Comparison of ENCODE assay signal across 11 cellular contexts in the genomic region with DNA sequence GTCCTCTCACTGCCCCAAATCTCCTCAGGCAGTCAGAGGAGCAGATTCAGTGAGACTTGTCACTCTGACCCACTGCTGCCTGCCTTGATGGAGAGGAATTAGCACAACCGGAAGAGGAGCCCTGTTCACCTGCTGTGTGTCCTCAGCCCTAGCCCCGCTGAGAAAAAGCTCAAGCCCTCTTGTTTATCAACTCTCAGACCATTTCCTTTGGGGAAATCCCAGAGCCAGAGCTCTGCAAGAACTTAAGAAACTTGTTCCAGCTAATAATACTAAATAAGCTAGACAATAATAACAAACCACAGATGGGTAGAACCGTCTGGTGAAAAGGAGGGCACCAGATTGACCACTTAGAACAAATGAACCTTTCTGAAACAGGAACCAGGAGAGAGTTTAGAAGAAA. TPM values are rescaled to one million over a fixed set of nuclear protein-coding genes. Genes with fewer than 3 reads are reported as not detected.
A peak's percentile ranks its signal among the peaks of the same experiment; 100 is the strongest.
DNase-seq lines count a peak whose midpoint lies in the region; ATAC-seq, FAIRE-seq and TF ChIP-seq lines count a peak whose summit lies in the region.
"Had no signal": no experiment of that assay in that cellular context is flagged by ENCODE, and none has a peak within 500 bp of the region (broad histone marks: within the 10 kb centered on the region; RNA-seq: fewer than 3 reads in every experiment).

No MANE protein-coding gene starts in this region.

- H3K27me3 Mint-ChIP-seq in activated B cell treated with CpG ODN at 0.5 μM for 24 hours, result no peaks in the 10 kb centered on the region

- no peak overlapping the region for H4K5ac ChIP-seq in mesendoderm (ENCODE audit: low read length)

- DNase-seq in A549 (ENCODE audit: low read depth in 1 of 2, low spot score in 1 of 2), result no peak
- DNase-seq in activated B cell treated with CpG ODN at 0.5 μM for 24 hours, result no peak
- no peak for DNase-seq in mesendoderm
- no peak for DNase-seq in NCI-H82 (lab: John Stamatoyannopoulos, UW)
- no peak for DNase-seq in SKM-1 (lab: John Stamatoyannopoulos, UW; ENCODE audit: unreplicated experiment)
- DNase-seq: activated effector memory CD4-positive, alpha-beta T cell treated with anti-CD3 and anti-CD28 coated beads, Interleukin-2, amount 50 U/mL, for 16 hours; NCI-H524 had no signal

- intact Hi-C loops in activated B cell treated with CpG ODN at 0.5 μM for 24 hours (cut with micrococcal nuclease), result no loop called here

- TF ChIP-seq POLR2A in A549 (IDR thresholded peaks at IDR 0.05; ENCODE audit: low read length), result no peak

- H3K9me3 ChIP-seq in A549, result peaks cover 24% of the 10 kb centered on the region
- H3K9me3 ChIP-seq: neutrophil had no signal

- ATAC-seq in A549 (peak in 1 of 2 experiments; percentile 23; a peak in 4 of 6 replicates), GM19395 (IDR thresholded peaks at IDR 0.05; ENCODE audit: unreplicated experiment) (peak; percentile 83), HG03039 (IDR thresholded peaks at IDR 0.05; ENCODE audit: unreplicated experiment) (peak; percentile 56), activated B cell treated with CpG ODN at 0.5 μM for 24 hours (ENCODE audit: low read depth) (peak; percentile 79), HG03280 (IDR thresholded peaks at IDR 0.05; ENCODE audit: unreplicated experiment) (no peak)

- peaks cover 3% of the 10 kb centered on the region for H3K36me3 Mint-ChIP-seq in activated B cell treated with CpG ODN at 0.5 μM for 24 hours (ENCODE audit: low read depth)

- H3K18ac ChIP-seq in mesendoderm (ENCODE audit: low read length), result no peak overlapping the region

- no peak overlapping the region for H3K4ac ChIP-seq in mesendoderm (ENCODE audit: low read depth, low read length)

- TF ChIP-seq EP300 in A549 (IDR thresholded peaks at IDR 0.05), result no peak

- CTCF ChIA-PET in A549 (lab: Yijun Ruan, JAX) (interaction anchor here (1.9 to 4.1 kb wide), 2 partner anchors 9 to 15 kb away, joined by 5 to 11 read pairs; no protein-coding TSS in a partner anchor), activated B cell treated with CpG ODN at 0.5 μM for 24 hours (lab: Charles Lee) (interaction anchor here (1.4 to 2.8 kb wide), 2 partner anchors 13 to 41 kb away, joined by 3 to 14 read pairs; no protein-coding TSS in a partner anchor)

- H3K23ac ChIP-seq in mesendoderm (ENCODE audit: low read length), result no peak overlapping the region

- H3K4me1 ChIP-seq in A549, result peaks cover 53% of the 10 kb centered on the region
- H3K4me1 ChIP-seq in mesendoderm (ENCODE audit: control insufficient read depth, low read depth, low read length), result no peaks in the 10 kb centered on the region

- H3K4me3 Mint-ChIP-seq in activated B cell treated with CpG ODN at 0.5 μM for 24 hours, result peak overlapping the region; percentile 19

- no peaks in the 10 kb centered on the region for H3K79me1 ChIP-seq in mesendoderm (ENCODE audit: low read length)

- no peak overlapping the region for H4K8ac ChIP-seq in mesendoderm (ENCODE audit: low read depth, low read length)

- H3K27ac ChIP-seq in A549 (peak overlapping the region; percentile 84 to 99), mesendoderm (ENCODE audit: low read depth, low read length) (no peak overlapping the region)
- H3K27ac ChIP-seq: neutrophil had no signal

- no peak overlapping the region for H2AK5ac ChIP-seq in mesendoderm (ENCODE audit: low read length)

- POLR2A ChIA-PET in A549 (lab: Yijun Ruan, JAX) (interaction anchor here (1.0 kb wide), 1 partner anchor 15 kb away, joined by 5 read pairs; no protein-coding TSS in a partner anchor), activated B cell treated with CpG ODN at 0.5 μM for 24 hours (lab: Charles Lee) (interaction anchor here (0.6 to 1.1 kb wide), 3 partner anchors 23 to 52 kb away, joined by 4 to 8 read pairs (median 4); no protein-coding TSS in a partner anchor)

- H2BK15ac ChIP-seq in mesendoderm (replicated peaks; ENCODE audit: low read depth), result no peak overlapping the region

- FAIRE-seq in A549 (lab: Jason Lieb, UNC), result no peak

- H3K79me2 ChIP-seq in mesendoderm (ENCODE audit: control insufficient read depth, insufficient read depth, low read length), result no peaks in the 10 kb centered on the region

- H3K4me3 ChIP-seq in A549 (no peak overlapping the region), mesendoderm (ENCODE audit: low read length) (no peak overlapping the region)

- no peak overlapping the region for H3K56ac ChIP-seq in mesendoderm (ENCODE audit: low read length)

- no peak overlapping the region for H2BK120ac ChIP-seq in mesendoderm (ENCODE audit: low read depth, low read length)

- no peak for TF ChIP-seq RAD21 in A549 (conservative IDR thresholded peaks at IDR 0.05 in 1 of 2, IDR thresholded peaks at IDR 0.05 in 1 of 2)

- WGBS in A549 (ENCODE audit: missing lambda C conversion rate), result 42% methylated on average over 3 of the region's 3 CpGs
- no CpG with 5 or more reads among the region's 3 CpGs for WGBS in mesendoderm (ENCODE audit: extremely low coverage, insufficient coverage, low lambda C conversion rate)

- TF ChIP-seq CTCF in A549 (IDR thresholded peaks at IDR 0.05) (no peak), activated B cell treated with CpG ODN at 0.5 μM for 24 hours (IDR thresholded peaks at IDR 0.05) (no peak)

- H3K9me3 Mint-ChIP-seq in activated B cell treated with CpG ODN at 0.5 μM for 24 hours, result peaks cover 9% of the 10 kb centered on the region

- peak overlapping the region; percentile 57 for H3K27ac Mint-ChIP-seq in activated B cell treated with CpG ODN at 0.5 μM for 24 hours

- H3K27me3 ChIP-seq in mesendoderm (ENCODE audit: insufficient read depth, low read length, poor library complexity), result no peaks in the 10 kb centered on the region
- H3K27me3 ChIP-seq: neutrophil had no signal

- H3K36me3 ChIP-seq in mesendoderm (ENCODE audit: control insufficient read depth, insufficient read depth, low read length), result no peaks in the 10 kb centered on the region
- H3K36me3 ChIP-seq: neutrophil had no signal

- H3K9ac ChIP-seq in mesendoderm (ENCODE audit: low read length), result no peak overlapping the region

- H3K4me1 Mint-ChIP-seq in activated B cell treated with CpG ODN at 0.5 μM for 24 hours, result peaks cover 32% of the 10 kb centered on the region

- H3K4me2 ChIP-seq in A549, result peak overlapping the region; percentile 24; the same call in 2 of the 3 replicates
- H3K4me2 ChIP-seq in mesendoderm (ENCODE audit: low read length), result no peak overlapping the region

- H2BK5ac ChIP-seq in mesendoderm (ENCODE audit: low read length), result no peak overlapping the region

TF ChIP-seq in A549, 52 proteins besides CTCF, POLR2A, EP300 and RAD21:
- TF ChIP-seq PHF8 (IDR thresholded peaks at IDR 0.05; ENCODE audit: borderline replicate concordance, low read depth), result no peak
- TF ChIP-seq CHD2 (IDR thresholded peaks at IDR 0.05; ENCODE audit: low read length, partially characterized antibody), result no peak
- no peak for TF ChIP-seq HDAC2 (IDR thresholded peaks at IDR 0.05)
- no peak for TF ChIP-seq KDM5A (IDR thresholded peaks at IDR 0.05)
- TF ChIP-seq POLR2AphosphoS2 (conservative IDR thresholded peaks at IDR 0.05; ENCODE audit: low read length), result no peak
- no peak for TF ChIP-seq MAFK (IDR thresholded peaks at IDR 0.05; ENCODE audit: partially characterized antibody)
- TF ChIP-seq, protein P1, sequence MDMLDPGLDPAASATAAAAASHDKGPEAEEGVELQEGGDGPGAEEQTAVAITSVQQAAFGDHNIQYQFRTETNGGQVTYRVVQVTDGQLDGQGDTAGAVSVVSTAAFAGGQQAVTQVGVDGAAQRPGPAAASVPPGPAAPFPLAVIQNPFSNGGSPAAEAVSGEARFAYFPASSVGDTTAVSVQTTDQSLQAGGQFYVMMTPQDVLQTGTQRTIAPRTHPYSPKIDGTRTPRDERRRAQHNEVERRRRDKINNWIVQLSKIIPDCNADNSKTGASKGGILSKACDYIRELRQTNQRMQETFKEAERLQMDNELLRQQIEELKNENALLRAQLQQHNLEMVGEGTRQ (IDR thresholded peaks at IDR 0.05), result no peak
- no peak for TF ChIP-seq ZC3H11A (IDR thresholded peaks at IDR 0.05)
- TF ChIP-seq MYC (IDR thresholded peaks at IDR 0.05; ENCODE audit: borderline replicate concordance, low read length), result no peak
- TF ChIP-seq HOXA7 (CRISPR knock-in tag; IDR thresholded peaks at IDR 0.05), result no peak

RNA-seq across cellular contexts. Expression of a gene that starts 37.7 kb away (rescaled TPM):
- polyA plus RNA-seq in A549 (2011; rRNA removed), result 1,667 and 2,408 TPM in 2 replicates
- polyA plus RNA-seq in A549 (2012; cell fraction: cytosol; rRNA removed), result 320 and 370 TPM in 2 replicates
- polyA plus RNA-seq in A549 (2012; cell fraction: nucleus; rRNA removed), result 214 and 381 TPM in 2 replicates
- polyA plus RNA-seq in A549 (2017; fragmentation: RNase III; extraction: RNeasy Plus Mini Kit Qiagen cat#74134 plus additional on column Dnase treatment), result 1,270 to 1,281 TPM (median 1,270 TPM) in 3 replicates
- 799 and 821 TPM in 2 replicates for polyA minus RNA-seq in A549 (2011; rRNA and poly(A)+ RNA removed)
- 80.3 and 87.4 TPM in 2 replicates for total RNA-seq in activated B cell treated with CpG ODN at 0.5 μM for 24 hours
- polyA plus RNA-seq in mesendoderm (2013, experiment 1 of 2), result 237 TPM
- 240 TPM for polyA plus RNA-seq in mesendoderm (2013, experiment 2 of 2)
